13 cellular contexts compared by ENCODE assay signal in the genomic region with DNA sequence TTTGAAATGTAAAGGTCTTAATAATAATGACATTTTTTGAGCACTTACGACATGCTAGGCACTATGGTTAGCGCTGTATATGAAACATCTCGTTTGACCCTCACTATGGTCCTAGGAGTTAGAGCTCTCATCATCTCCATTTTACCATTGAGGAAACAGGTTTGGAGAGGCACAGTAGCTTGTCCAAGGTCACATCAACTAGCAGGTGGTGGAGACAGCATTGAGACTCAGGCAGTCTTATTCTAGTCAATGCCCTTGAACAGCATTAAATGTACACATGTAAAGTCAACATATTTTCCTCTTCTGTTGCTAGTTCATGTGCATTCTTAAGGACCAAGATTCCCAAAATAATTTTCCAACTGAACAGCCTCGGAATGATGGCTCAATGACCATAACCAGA. TPM values are rescaled to one million over a fixed set of nuclear protein-coding genes. Genes with fewer than 3 reads are reported as not detected.
A peak's percentile ranks its signal among the peaks of the same experiment; 100 is the strongest.
DNase-seq lines count a peak whose midpoint lies in the region; ATAC-seq lines count a peak whose summit lies in the region.
"Had no signal": no experiment of that assay in that cellular context is flagged by ENCODE, and none has a peak within 500 bp of the region (broad histone marks: within the 10 kb centered on the region; RNA-seq: fewer than 3 reads in every experiment).

No MANE protein-coding gene starts in this region.

- POLR2A ChIA-PET in naive thymus-derived CD8-positive, alpha-beta T cell (lab: Charles Lee): interaction anchor here (1.1 to 8.5 kb wide), 7 partner anchors 12 to 119 kb away, joined by 5 to 278 read pairs (median 69); a partner anchor contains a TSS

- H3K27ac Mint-ChIP-seq in stimulated activated naive CD8-positive, alpha-beta T cell treated with anti-CD3 and anti-CD28 coated beads, Interleukin-15, Interleukin-2, amounts not matched to agents 100 ng/mL and 50 ng/mL, for 24 hours: peak overlapping the region; percentile 87
- H3K27ac Mint-ChIP-seq in activated T-helper 2 cell treated with anti-CD3 and anti-CD28 coated beads, Interferon-gamma antibody, Interleukin-2, Interleukin-4, amounts not matched to agents 10 μg/mL and 5 μg/mL and 100 μg/mL, durations not matched to agents 14 hours and 24 hours and 36 hours: peak overlapping the region; percentile 71
- peak overlapping the region; percentile 72 to 97 (median 88) for H3K27ac Mint-ChIP-seq in naive thymus-derived CD8-positive, alpha-beta T cell

- H3K27me3 Mint-ChIP-seq in stimulated activated naive CD8-positive, alpha-beta T cell treated with anti-CD3 and anti-CD28 coated beads, Interleukin-15, Interleukin-2, amounts not matched to agents 100 ng/mL and 50 ng/mL, for 24 hours: no peaks in the 10 kb centered on the region
- H3K27me3 Mint-ChIP-seq in activated T-helper 2 cell treated with anti-CD3 and anti-CD28 coated beads, Interferon-gamma antibody, Interleukin-2, Interleukin-4, amounts not matched to agents 10 μg/mL and 5 μg/mL and 100 μg/mL, durations not matched to agents 14 hours and 24 hours and 36 hours (ENCODE audit: low read depth): no peaks in the 10 kb centered on the region
- no peaks in the 10 kb centered on the region for H3K27me3 Mint-ChIP-seq in naive thymus-derived CD8-positive, alpha-beta T cell

- H3K36me3 Mint-ChIP-seq in stimulated activated naive CD8-positive, alpha-beta T cell treated with anti-CD3 and anti-CD28 coated beads, Interleukin-15, Interleukin-2, amounts not matched to agents 100 ng/mL and 50 ng/mL, for 24 hours (ENCODE audit: low read depth): peaks cover 58% of the 10 kb centered on the region
- H3K36me3 Mint-ChIP-seq in activated T-helper 2 cell treated with anti-CD3 and anti-CD28 coated beads, Interferon-gamma antibody, Interleukin-2, Interleukin-4, amounts not matched to agents 10 μg/mL and 5 μg/mL and 100 μg/mL, durations not matched to agents 14 hours and 24 hours and 36 hours (ENCODE audit: low read depth): peaks cover 54% of the 10 kb centered on the region
- peaks cover 13 to 26% (median 13%) of the 10 kb centered on the region in 3 donors for H3K36me3 Mint-ChIP-seq in naive thymus-derived CD8-positive, alpha-beta T cell

- DNase-seq in stimulated activated naive CD8-positive, alpha-beta T cell treated with anti-CD3 and anti-CD28 coated beads, Interleukin-15, Interleukin-2, amounts not matched to agents 100 U/mL and 50 U/mL, for 24 hours: no peak
- DNase-seq in activated T-helper 2 cell treated with anti-CD3 and anti-CD28 coated beads, Interferon-gamma antibody, Interleukin-2, Interleukin-4, amounts not matched to agents 10 μg/mL and 5 μg/mL and 100 μg/mL, durations not matched to agents 14 hours and 24 hours and 36 hours (ENCODE audit: low spot score): no peak
- no peak for DNase-seq in naive thymus-derived CD8-positive, alpha-beta T cell
- DNase-seq in posterior cingulate gyrus (no peak), SW 1271 (lab: John Stamatoyannopoulos, UW) (no peak), T-helper 9 cell (no peak)
- DNase-seq: activated effector memory CD4-positive, alpha-beta T cell treated with Interleukin-2 at 50 U/mL for 16 hours; BE2C; DMS79; effector CD8-positive, alpha-beta T cell; IMR-90 had no signal

- intact Hi-C loops in activated T-helper 2 cell treated with anti-CD3 and anti-CD28 coated beads, Interferon-gamma antibody, Interleukin-2, Interleukin-4, amounts not matched to agents 10 μg/mL and 5 μg/mL and 100 μg/mL, durations not matched to agents 14 hours and 24 hours and 36 hours (cut with micrococcal nuclease): no loop called here
- intact Hi-C loops in posterior cingulate gyrus (cut with DNase I): no loop called here

- peaks cover 4% of the 10 kb centered on the region for H3K9me3 Mint-ChIP-seq in stimulated activated naive CD8-positive, alpha-beta T cell treated with anti-CD3 and anti-CD28 coated beads, Interleukin-15, Interleukin-2, amounts not matched to agents 100 ng/mL and 50 ng/mL, for 24 hours
- peaks cover 5% of the 10 kb centered on the region for H3K9me3 Mint-ChIP-seq in activated T-helper 2 cell treated with anti-CD3 and anti-CD28 coated beads, Interferon-gamma antibody, Interleukin-2, Interleukin-4, amounts not matched to agents 10 μg/mL and 5 μg/mL and 100 μg/mL, durations not matched to agents 14 hours and 24 hours and 36 hours
- H3K9me3 Mint-ChIP-seq in naive thymus-derived CD8-positive, alpha-beta T cell: no peaks in the 10 kb centered on the region

- H3K4me3 Mint-ChIP-seq in stimulated activated naive CD8-positive, alpha-beta T cell treated with anti-CD3 and anti-CD28 coated beads, Interleukin-15, Interleukin-2, amounts not matched to agents 100 ng/mL and 50 ng/mL, for 24 hours: peak overlapping the region; percentile 76
- H3K4me3 Mint-ChIP-seq in activated T-helper 2 cell treated with anti-CD3 and anti-CD28 coated beads, Interferon-gamma antibody, Interleukin-2, Interleukin-4, amounts not matched to agents 10 μg/mL and 5 μg/mL and 100 μg/mL, durations not matched to agents 14 hours and 24 hours and 36 hours (ENCODE audit: low read depth): peak overlapping the region; percentile 49
- H3K4me3 Mint-ChIP-seq in naive thymus-derived CD8-positive, alpha-beta T cell: peak overlapping the region; percentile 74 to 100 (median 93)

- ATAC-seq in stimulated activated naive CD8-positive, alpha-beta T cell treated with anti-CD3 and anti-CD28 coated beads, Interleukin-15, Interleukin-2, amounts not matched to agents 100 U/mL and 50 U/mL, for 24 hours: no peak
- no peak for ATAC-seq in naive thymus-derived CD8-positive, alpha-beta T cell
- no peak for ATAC-seq in GM21515 (IDR thresholded peaks at IDR 0.05; ENCODE audit: unreplicated experiment)

- peaks cover 76% of the 10 kb centered on the region for H3K4me1 Mint-ChIP-seq in stimulated activated naive CD8-positive, alpha-beta T cell treated with anti-CD3 and anti-CD28 coated beads, Interleukin-15, Interleukin-2, amounts not matched to agents 100 ng/mL and 50 ng/mL, for 24 hours (ENCODE audit: low read depth)
- peaks cover 57% of the 10 kb centered on the region for H3K4me1 Mint-ChIP-seq in activated T-helper 2 cell treated with anti-CD3 and anti-CD28 coated beads, Interferon-gamma antibody, Interleukin-2, Interleukin-4, amounts not matched to agents 10 μg/mL and 5 μg/mL and 100 μg/mL, durations not matched to agents 14 hours and 24 hours and 36 hours (ENCODE audit: low read depth)
- H3K4me1 Mint-ChIP-seq in naive thymus-derived CD8-positive, alpha-beta T cell: peaks cover 28 to 84% (median 64%) of the 10 kb centered on the region in 4 donors

RNA-seq across cellular contexts. Expression of a gene that starts 4.8 kb away (rescaled TPM):
- total RNA-seq in activated T-helper 2 cell treated with anti-CD3 and anti-CD28 coated beads, Interferon-gamma antibody, Interleukin-2, Interleukin-4, amounts not matched to agents 10 μg/mL and 5 μg/mL and 100 μg/mL, durations not matched to agents 14 hours and 24 hours and 36 hours: 38.3 and 38.6 TPM in 2 replicates
- total RNA-seq in naive thymus-derived CD8-positive, alpha-beta T cell: 100 to 1,000 TPM; 118 to 123 TPM
- 100 to 1,000 TPM in 1 of 3 donors, 10 to 100 TPM in 2; 95.3 to 101 (median 96.9) TPM for polyA plus RNA-seq in naive thymus-derived CD8-positive, alpha-beta T cell
